ENCODE assay signal across 29 cellular contexts in the genomic region with DNA sequence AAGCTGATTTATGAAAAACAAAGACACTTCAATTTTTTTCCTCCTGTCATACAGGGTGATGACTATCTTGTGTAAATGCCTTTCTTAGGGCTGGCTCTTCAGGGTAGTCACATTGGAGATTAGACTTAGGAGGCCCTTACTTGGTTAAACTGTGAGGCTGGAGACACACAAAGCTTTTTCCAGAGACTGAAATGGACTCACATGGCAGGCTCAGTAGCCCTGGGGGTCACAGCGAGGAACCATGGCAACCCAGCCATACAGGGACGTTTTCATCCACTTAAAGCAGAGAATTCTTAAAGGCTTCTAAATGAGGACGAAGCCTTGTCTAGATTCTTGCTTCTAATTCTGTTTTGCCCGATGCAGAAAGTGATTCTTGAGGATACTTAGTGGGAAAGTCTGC. TPM values are rescaled to one million over a fixed set of nuclear protein-coding genes. Genes with fewer than 3 reads are reported as not detected.
A peak's percentile ranks its signal among the peaks of the same experiment; 100 is the strongest.
DNase-seq lines count a peak whose midpoint lies in the region; ATAC-seq, FAIRE-seq and TF ChIP-seq lines count a peak whose summit lies in the region.
"Had no signal": no experiment of that assay in that cellular context is flagged by ENCODE, and none has a peak within 500 bp of the region (broad histone marks: within the 10 kb centered on the region; RNA-seq: fewer than 3 reads in every experiment).

No MANE protein-coding gene starts in this region.

- H3K4me1 Mint-ChIP-seq in type B pancreatic cell (ENCODE audit: unreplicated experiment), result peaks cover 32% of the 10 kb centered on the region
- H3K4me1 Mint-ChIP-seq in activated naive CD8-positive, alpha-beta T cell treated with anti-CD3 and anti-CD28 coated beads for 36 hours, result no peaks in the 10 kb centered on the region

- H3K4me3 ChIP-seq in left ventricle myocardium inferior (peak overlapping the region; percentile 30), right cardiac atrium (ENCODE audit: low read length) (no peak overlapping the region), mesodermal cell (ENCODE audit: extremely low read depth, insufficient read depth, low read length, poor library complexity, severe bottlenecking) (no peak overlapping the region)
- H3K4me3 ChIP-seq: colonic mucosa, esophagus muscularis mucosa, GM12878, hepatocyte, lower lobe of right lung, testis, vagina had no signal

- no peaks in the 10 kb centered on the region for H3K27me3 Mint-ChIP-seq in type B pancreatic cell
- H3K27me3 Mint-ChIP-seq in activated naive CD8-positive, alpha-beta T cell treated with anti-CD3 and anti-CD28 coated beads for 36 hours, result peaks cover 38% of the 10 kb centered on the region

- ATAC-seq in right cardiac atrium, result no peak
- no peak for ATAC-seq in HG03457 (IDR thresholded peaks at IDR 0.05; ENCODE audit: unreplicated experiment)
- ATAC-seq: GM12878; lower lobe of right lung; stimulated activated naive B cell treated with anti-CD40 and anti-IgM and Interleukin-4, amounts not matched to agents 10 μg/mL and 1 μg/mL and 100 μg/mL, for 72 hours had no signal

- TF ChIP-seq CTCF in left ventricle myocardium inferior (IDR thresholded peaks at IDR 0.05; ENCODE audit: borderline replicate concordance) (no peak), type B pancreatic cell (conservative IDR thresholded peaks at IDR 0.05) (no peak)

- H3K27me3 ChIP-seq in left ventricle myocardium inferior (ENCODE audit: low read depth) (peaks cover 34% of the 10 kb centered on the region), right cardiac atrium (ENCODE audit: control insufficient read depth, insufficient read depth) (no peaks in the 10 kb centered on the region)
- H3K27me3 ChIP-seq: colonic mucosa, hepatocyte, testis, vagina had no signal

- H3K36me3 Mint-ChIP-seq in type B pancreatic cell, result no peaks in the 10 kb centered on the region
- no peaks in the 10 kb centered on the region for H3K36me3 Mint-ChIP-seq in activated naive CD8-positive, alpha-beta T cell treated with anti-CD3 and anti-CD28 coated beads for 36 hours
- H3K36me3 Mint-ChIP-seq: IgD-negative memory B cell had no signal

- H3K9me3 Mint-ChIP-seq in type B pancreatic cell, result no peaks in the 10 kb centered on the region
- no peaks in the 10 kb centered on the region for H3K9me3 Mint-ChIP-seq in activated naive CD8-positive, alpha-beta T cell treated with anti-CD3 and anti-CD28 coated beads for 36 hours

- H3K9me3 ChIP-seq in left ventricle myocardium inferior (replicated peaks), result peaks cover 10% of the 10 kb centered on the region
- peaks cover 2% of the 10 kb centered on the region for H3K9me3 ChIP-seq in right cardiac atrium (ENCODE audit: control insufficient read depth, low read length)
- H3K9me3 ChIP-seq in mesodermal cell (ENCODE audit: control insufficient read depth, low read length), result no peaks in the 10 kb centered on the region
- H3K9me3 ChIP-seq: colonic mucosa, lower lobe of right lung, testis, vagina had no signal

- 52% methylated on average over 4 of the region's 4 CpGs for WGBS in right cardiac atrium
- WGBS in mesodermal cell (ENCODE audit: insufficient coverage in 2 of 2), 2 experiments, result 65 to 83% methylated on average over 1 to 3 of the region's 4 CpGs

- H3K36me3 ChIP-seq in left ventricle myocardium inferior, result no peaks in the 10 kb centered on the region
- H3K36me3 ChIP-seq in mesodermal cell (ENCODE audit: control insufficient read depth, insufficient read depth, low read length), result no peaks in the 10 kb centered on the region
- H3K36me3 ChIP-seq: colonic mucosa, esophagus muscularis mucosa, lower lobe of right lung, vagina had no signal

- intact Hi-C loops in left ventricle myocardium inferior (cut with micrococcal nuclease) (no loop called here), right cardiac atrium (cut with DNase I) (no loop called here)

- DNase-seq in left ventricle myocardium inferior (no peak), right cardiac atrium (no peak), ecto neural progenitor cell (ENCODE audit: low spot score) (peak; percentile 77), type B pancreatic cell (ENCODE audit: extremely low spot score, unreplicated experiment) (no peak), GM19239 (ENCODE audit: insufficient read length, low spot score) (no peak)
- no peak for DNase-seq in activated naive CD8-positive, alpha-beta T cell treated with anti-CD3 and anti-CD28 coated beads for 36 hours
- DNase-seq: ACHN; activated CD8-positive, alpha-beta memory T cell treated with anti-CD3 and anti-CD28 coated beads for 24 hours; activated naive CD4-positive, alpha-beta T cell treated with Interleukin-2 at 50 U/mL for 16 hours; activated T-cell treated with anti-CD3 and anti-CD28 coated beads, Interleukin-2, amount 50 U/mL, for 48 hours; C1 segment of cervical spinal cord; colonic mucosa; lower lobe of right lung; NCI-H1092 treated with DMSO at 0.1 percent for 48 hours; NCI-H187 treated with DMSO at 0.1 percent for 48 hours; NK-92 treated with Interleukin-12 subunit alpha and Interleukin-12 subunit beta, amount 100 ng/mL, for 24 hours; SHP77 treated with DMSO at 0.1 percent for 48 hours; stimulated activated CD4-positive, alpha-beta T cell treated with anti-CD3 and anti-CD28 coated beads, Interleukin-4, amount 100 ng/mL, for 1 hour; stimulated activated naive B cell treated with anti-CD40 and anti-IgM and Interleukin-4, amounts not matched to agents 10 μg/mL and 1 μg/mL and 100 μg/mL, for 72 hours; testis had no signal

- no peak for FAIRE-seq in GM19239 (lab: Jason Lieb, UNC)
- FAIRE-seq: frontal cortex, GM12878, islet of Langerhans had no signal

- H3K4me1 ChIP-seq in left ventricle myocardium inferior, result peaks cover 6% of the 10 kb centered on the region
- H3K4me1 ChIP-seq in right cardiac atrium (ENCODE audit: control insufficient read depth, insufficient read depth, low read length), result no peaks in the 10 kb centered on the region
- peaks cover 28% of the 10 kb centered on the region for H3K4me1 ChIP-seq in mesodermal cell (ENCODE audit: control insufficient read depth, insufficient read depth, low read length, poor library complexity, severe bottlenecking)
- H3K4me1 ChIP-seq: colonic mucosa, lower lobe of right lung had no signal

- H3K27ac Mint-ChIP-seq in type B pancreatic cell, result peak overlapping the region; percentile 67
- no peak overlapping the region for H3K27ac Mint-ChIP-seq in activated naive CD8-positive, alpha-beta T cell treated with anti-CD3 and anti-CD28 coated beads for 36 hours
- H3K27ac Mint-ChIP-seq: IgD-negative memory B cell; stimulated activated naive B cell treated with anti-CD40 and anti-IgM and Interleukin-4, amounts not matched to agents 10 μg/mL and 1 μg/mL and 100 μg/mL, for 72 hours had no signal

- H3K27ac ChIP-seq in left ventricle myocardium inferior (replicated peaks) (no peak overlapping the region), right cardiac atrium (ENCODE audit: low read length) (no peak overlapping the region), mesodermal cell (ENCODE audit: low read depth, low read length, severe bottlenecking) (peak overlapping the region; percentile 66)
- H3K27ac ChIP-seq: colonic mucosa, hepatocyte, lower lobe of right lung, testis, vagina had no signal

- H3K4me3 Mint-ChIP-seq in type B pancreatic cell, result peak overlapping the region; percentile 35
- no peak overlapping the region for H3K4me3 Mint-ChIP-seq in activated naive CD8-positive, alpha-beta T cell treated with anti-CD3 and anti-CD28 coated beads for 36 hours
- H3K4me3 Mint-ChIP-seq: stimulated activated naive B cell treated with anti-CD40 and anti-IgM and Interleukin-4, amounts not matched to agents 10 μg/mL and 1 μg/mL and 100 μg/mL, for 72 hours had no signal

RNA-seq across cellular contexts. Expression of a gene that starts 57.3 kb away (rescaled TPM):
- 8.3 TPM for total RNA-seq in left ventricle myocardium inferior
- total RNA-seq in right cardiac atrium, result 10 to 100 TPM; 10.0 to 16.2 (median 11.3) TPM
- 1.9 TPM for polyA plus RNA-seq in right cardiac atrium
- polyA plus RNA-seq in mesodermal cell (2013, experiment 1 of 2), result 18.3 TPM
- 16.8 TPM for polyA plus RNA-seq in mesodermal cell (2013, experiment 2 of 2)
- total RNA-seq in type B pancreatic cell (ENCODE audit: low replicate concordance), result 28.3 and 35.1 TPM in 2 replicates
- total RNA-seq in activated naive CD8-positive, alpha-beta T cell treated with anti-CD3 and anti-CD28 coated beads for 36 hours, result 10 to 100 TPM in 1 of 2 experiments, 1 to 10 TPM in 1; 9.2 to 10.1 TPM

RNA-seq across cellular contexts. Expression of a gene that starts 57.5 kb away (rescaled TPM):
- total RNA-seq in left ventricle myocardium inferior (229 TPM), right cardiac atrium (100 to 1,000 TPM; 258 to 346 (median 302) TPM), type B pancreatic cell (ENCODE audit: low replicate concordance) (623 and 674 TPM in 2 replicates)
- polyA plus RNA-seq in right cardiac atrium, result 283 TPM
- polyA plus RNA-seq in mesodermal cell (2013, experiment 1 of 2), result 717 TPM
- 772 TPM for polyA plus RNA-seq in mesodermal cell (2013, experiment 2 of 2)
- 1,000 to 10,000 TPM; 1,128 to 1,176 TPM for total RNA-seq in activated naive CD8-positive, alpha-beta T cell treated with anti-CD3 and anti-CD28 coated beads for 36 hours

RNA-seq across cellular contexts. Expression of a gene that starts 57.9 kb away (rescaled TPM):
- total RNA-seq in left ventricle myocardium inferior (486 TPM), right cardiac atrium (100 to 1,000 TPM; 250 to 299 (median 253) TPM), type B pancreatic cell (ENCODE audit: low replicate concordance) (81.5 and 95.9 TPM in 2 replicates)
- polyA plus RNA-seq in right cardiac atrium, result 132 TPM
- 86.5 TPM for polyA plus RNA-seq in mesodermal cell (2013, experiment 1 of 2)
- 74.4 TPM for polyA plus RNA-seq in mesodermal cell (2013, experiment 2 of 2)
- total RNA-seq in activated naive CD8-positive, alpha-beta T cell treated with anti-CD3 and anti-CD28 coated beads for 36 hours, result 100 to 1,000 TPM in 1 of 2 experiments, 10 to 100 TPM in 1; 95.5 to 102 TPM
